15 cellular contexts compared by ENCODE assay signal in the genomic region with DNA sequence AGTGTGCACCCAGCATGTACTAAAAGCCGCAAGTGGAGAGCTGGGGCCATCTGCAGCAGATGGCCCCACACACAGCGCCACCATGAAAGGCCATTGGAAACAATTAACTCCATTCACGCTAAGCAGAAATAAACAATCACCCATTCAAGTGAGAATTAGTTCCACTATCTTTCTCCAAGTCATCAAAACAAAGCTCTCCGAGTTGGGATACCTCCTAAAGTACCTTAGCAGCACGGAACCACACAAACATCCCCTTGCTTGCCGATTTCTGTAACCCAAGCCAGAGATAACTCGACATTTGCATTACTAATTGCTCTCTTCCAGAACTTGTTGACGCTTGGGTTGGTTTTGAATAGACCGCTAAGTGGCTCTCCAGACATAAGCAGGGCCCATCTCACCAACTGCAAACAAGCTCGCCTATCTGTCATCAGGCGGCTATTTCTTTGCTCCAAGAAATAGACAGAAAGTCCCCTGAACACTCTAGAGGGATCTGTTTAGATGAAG.
DNase-seq lines count a peak whose midpoint lies in the region; ATAC-seq and TF ChIP-seq lines count a peak whose summit lies in the region.
"Had no signal": no experiment of that assay in that cellular context is flagged by ENCODE, and none has a peak within 500 bp of the region (broad histone marks: within the 10 kb centered on the region; RNA-seq: fewer than 3 reads in every experiment).

No MANE protein-coding gene starts in this region.

- no peak overlapping the region for H2AFZ ChIP-seq in GM23338

- H3K4me3 Mint-ChIP-seq in GM23338, result no peak overlapping the region
- H3K4me3 Mint-ChIP-seq: HFFc6, IgD-negative memory B cell had no signal

- DNase-seq in NCI-H1092 (lab: John Stamatoyannopoulos, UW) (peak; percentile 80), NCI-H2029 (lab: John Stamatoyannopoulos, UW) (peak; percentile 64), dorsolateral prefrontal cortex (peak in 1 of 10 donors; percentile 46), pons (ENCODE audit: low spot score) (peak; percentile 85), GM23338 (ENCODE audit: low spot score) (no peak)
- no peak for DNase-seq in stimulated activated CD4-positive, alpha-beta T cell treated with anti-CD3 and anti-CD28 coated beads, Interleukin-1b, Interleukin-23, amount 100 ng/mL, for 48 hours
- DNase-seq: DMS 273 treated with DMSO at 0.1 percent for 48 hours; HFFc6; mucosa of descending colon; stimulated activated CD4-positive, alpha-beta T cell treated with anti-CD3 and anti-CD28 coated beads, Interleukin-4, amount 100 ng/mL, for 4 hours had no signal

- no peaks in the 10 kb centered on the region for H3K4me1 ChIP-seq in GM23338 (ENCODE audit: insufficient read depth)
- H3K4me1 ChIP-seq: BLaER1, tibial nerve had no signal

- H3F3A ChIP-seq in GM23338 (replicated peaks; ENCODE audit: low read depth), result no peaks in the 10 kb centered on the region

- no peaks in the 10 kb centered on the region for H3K79me2 ChIP-seq in GM23338 (replicated peaks; ENCODE audit: insufficient read depth)

- ATAC-seq in HG03045 (IDR thresholded peaks at IDR 0.05; ENCODE audit: unreplicated experiment), result no peak
- ATAC-seq in GM23338, result no peak
- ATAC-seq: mucosa of descending colon had no signal

- no peaks in the 10 kb centered on the region for H3K36me3 ChIP-seq in GM23338 (ENCODE audit: insufficient read depth)
- H3K36me3 ChIP-seq: BLaER1, cardiac muscle cell, tibial nerve had no signal

- H3K27me3 ChIP-seq in dorsolateral prefrontal cortex (peaks cover 0 to 6% (median 0%) of the 10 kb centered on the region in 45 donors), GM23338 (ENCODE audit: insufficient read depth) (no peaks in the 10 kb centered on the region)
- H3K27me3 ChIP-seq: BLaER1, cardiac muscle cell, tibial nerve had no signal

- intact Hi-C loops in dorsolateral prefrontal cortex (cut with DNase I), result loop anchor here in 1 of 2 donors (5.0 kb wide), 1 partner anchor 67 kb away; no protein-coding TSS in a partner anchor

- H3K4me2 ChIP-seq in GM23338, result no peak overlapping the region
- H3K4me2 ChIP-seq: BLaER1 had no signal

- H3K4me1 Mint-ChIP-seq in GM23338, result no peaks in the 10 kb centered on the region
- H3K4me1 Mint-ChIP-seq: IgD-negative memory B cell had no signal

- H3K9me3 Mint-ChIP-seq in GM23338, result peaks cover 9% of the 10 kb centered on the region

- TF ChIP-seq CTCF in dorsolateral prefrontal cortex (IDR thresholded peaks at IDR 0.05 in 54 of 56, conservative IDR thresholded peaks at IDR 0.05 in 2 of 56; ENCODE audit: low read depth in 1 of 56, partially characterized antibody in 56 of 56) (peak in 19 of 56 donors; percentile 5 to 57 (median 28)), GM23338 (conservative IDR thresholded peaks at IDR 0.05; ENCODE audit: low read depth in 2 of 2) (no peak)

- H3K36me3 Mint-ChIP-seq in GM23338 (ENCODE audit: low read depth), result peaks cover 40% of the 10 kb centered on the region
- H3K36me3 Mint-ChIP-seq: IgD-negative memory B cell had no signal

- peak overlapping the region in 38 of 59 donors; percentile 4 to 58 (median 31) for H3K4me3 ChIP-seq in dorsolateral prefrontal cortex
- H3K4me3 ChIP-seq in GM23338, result no peak overlapping the region
- H3K4me3 ChIP-seq: BLaER1, cardiac muscle cell, mucosa of descending colon, tibial nerve had no signal

- H4K20me1 ChIP-seq in GM23338 (replicated peaks; ENCODE audit: insufficient read depth), result no peaks in the 10 kb centered on the region
- H4K20me1 ChIP-seq: BLaER1 had no signal

- H3K27me3 Mint-ChIP-seq in GM23338 (ENCODE audit: insufficient read depth, low read depth, poor library complexity), result peaks cover 5% of the 10 kb centered on the region
- H3K27me3 Mint-ChIP-seq: IgD-negative memory B cell had no signal

- H3K27ac ChIP-seq in dorsolateral prefrontal cortex (peak overlapping the region in 31 of 59 donors; percentile 11 to 84 (median 44)), GM23338 (ENCODE audit: low read depth) (no peak overlapping the region)
- H3K27ac ChIP-seq: BLaER1, cardiac muscle cell, tibial nerve had no signal

- H3K9me2 ChIP-seq in GM23338 (ENCODE audit: insufficient read depth), result no peaks in the 10 kb centered on the region

- H3K27ac Mint-ChIP-seq in GM23338, result no peak overlapping the region
- H3K27ac Mint-ChIP-seq: HFFc6, IgD-negative memory B cell had no signal

TF ChIP-seq in GM23338, 12 proteins besides CTCF, POLR2A, EP300 and RAD21:
- TF ChIP-seq POLR2AphosphoS5 (IDR thresholded peaks at IDR 0.05; ENCODE audit: low read depth), result no peak
- TF ChIP-seq NANOG (IDR thresholded peaks at IDR 0.05; ENCODE audit: borderline replicate concordance), result no peak
- TF ChIP-seq STAT1 (IDR thresholded peaks at IDR 0.05; ENCODE audit: unreplicated experiment), result no peak
- TF ChIP-seq, protein P1, sequence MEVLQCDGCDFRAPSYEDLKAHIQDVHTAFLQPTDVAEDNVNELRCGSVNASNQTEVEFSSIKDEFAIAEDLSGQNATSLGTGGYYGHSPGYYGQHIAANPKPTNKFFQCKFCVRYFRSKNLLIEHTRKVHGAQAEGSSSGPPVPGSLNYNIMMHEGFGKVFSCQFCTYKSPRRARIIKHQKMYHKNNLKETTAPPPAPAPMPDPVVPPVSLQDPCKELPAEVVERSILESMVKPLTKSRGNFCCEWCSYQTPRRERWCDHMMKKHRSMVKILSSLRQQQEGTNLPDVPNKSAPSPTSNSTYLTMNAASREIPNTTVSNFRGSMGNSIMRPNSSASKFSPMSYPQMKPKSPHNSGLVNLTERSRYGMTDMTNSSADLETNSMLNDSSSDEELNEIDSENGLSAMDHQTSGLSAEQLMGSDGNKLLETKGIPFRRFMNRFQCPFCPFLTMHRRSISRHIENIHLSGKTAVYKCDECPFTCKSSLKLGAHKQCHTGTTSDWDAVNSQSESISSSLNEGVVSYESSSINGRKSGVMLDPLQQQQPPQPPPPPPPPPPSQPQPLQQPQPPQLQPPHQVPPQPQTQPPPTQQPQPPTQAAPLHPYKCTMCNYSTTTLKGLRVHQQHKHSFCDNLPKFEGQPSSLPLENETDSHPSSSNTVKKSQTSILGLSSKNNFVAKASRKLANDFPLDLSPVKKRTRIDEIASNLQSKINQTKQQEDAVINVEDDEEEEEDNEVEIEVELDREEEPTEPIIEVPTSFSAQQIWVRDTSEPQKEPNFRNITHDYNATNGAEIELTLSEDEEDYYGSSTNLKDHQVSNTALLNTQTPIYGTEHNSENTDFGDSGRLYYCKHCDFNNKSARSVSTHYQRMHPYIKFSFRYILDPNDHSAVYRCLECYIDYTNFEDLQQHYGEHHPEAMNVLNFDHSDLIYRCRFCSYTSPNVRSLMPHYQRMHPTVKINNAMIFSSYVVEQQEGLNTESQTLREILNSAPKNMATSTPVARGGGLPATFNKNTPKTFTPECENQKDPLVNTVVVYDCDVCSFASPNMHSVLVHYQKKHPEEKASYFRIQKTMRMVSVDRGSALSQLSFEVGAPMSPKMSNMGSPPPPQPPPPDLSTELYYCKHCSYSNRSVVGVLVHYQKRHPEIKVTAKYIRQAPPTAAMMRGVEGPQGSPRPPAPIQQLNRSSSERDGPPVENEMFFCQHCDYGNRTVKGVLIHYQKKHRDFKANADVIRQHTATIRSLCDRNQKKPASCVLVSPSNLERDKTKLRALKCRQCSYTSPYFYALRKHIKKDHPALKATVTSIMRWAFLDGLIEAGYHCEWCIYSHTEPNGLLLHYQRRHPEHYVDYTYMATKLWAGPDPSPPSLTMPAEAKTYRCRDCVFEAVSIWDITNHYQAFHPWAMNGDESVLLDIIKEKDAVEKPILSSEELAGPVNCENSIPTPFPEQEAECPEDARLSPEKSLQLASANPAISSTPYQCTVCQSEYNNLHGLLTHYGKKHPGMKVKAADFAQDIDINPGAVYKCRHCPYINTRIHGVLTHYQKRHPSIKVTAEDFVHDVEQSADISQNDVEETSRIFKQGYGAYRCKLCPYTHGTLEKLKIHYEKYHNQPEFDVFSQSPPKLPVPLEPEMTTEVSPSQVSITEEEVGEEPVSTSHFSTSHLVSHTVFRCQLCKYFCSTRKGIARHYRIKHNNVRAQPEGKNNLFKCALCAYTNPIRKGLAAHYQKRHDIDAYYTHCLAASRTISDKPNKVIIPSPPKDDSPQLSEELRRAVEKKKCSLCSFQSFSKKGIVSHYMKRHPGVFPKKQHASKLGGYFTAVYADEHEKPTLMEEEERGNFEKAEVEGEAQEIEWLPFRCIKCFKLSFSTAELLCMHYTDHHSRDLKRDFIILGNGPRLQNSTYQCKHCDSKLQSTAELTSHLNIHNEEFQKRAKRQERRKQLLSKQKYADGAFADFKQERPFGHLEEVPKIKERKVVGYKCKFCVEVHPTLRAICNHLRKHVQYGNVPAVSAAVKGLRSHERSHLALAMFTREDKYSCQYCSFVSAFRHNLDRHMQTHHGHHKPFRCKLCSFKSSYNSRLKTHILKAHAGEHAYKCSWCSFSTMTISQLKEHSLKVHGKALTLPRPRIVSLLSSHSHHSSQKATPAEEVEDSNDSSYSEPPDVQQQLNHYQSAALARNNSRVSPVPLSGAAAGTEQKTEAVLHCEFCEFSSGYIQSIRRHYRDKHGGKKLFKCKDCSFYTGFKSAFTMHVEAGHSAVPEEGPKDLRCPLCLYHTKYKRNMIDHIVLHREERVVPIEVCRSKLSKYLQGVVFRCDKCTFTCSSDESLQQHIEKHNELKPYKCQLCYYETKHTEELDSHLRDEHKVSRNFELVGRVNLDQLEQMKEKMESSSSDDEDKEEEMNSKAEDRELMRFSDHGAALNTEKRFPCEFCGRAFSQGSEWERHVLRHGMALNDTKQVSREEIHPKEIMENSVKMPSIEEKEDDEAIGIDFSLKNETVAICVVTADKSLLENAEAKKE (CRISPR knock-in tag; IDR thresholded peaks at IDR 0.05), result no peak

Comparison
In these comparisons a context has a peak if more than half of its experiments do, and no peak if none do; other contexts are left out.
1. DNase-seq: peak in NCI-H1092 (single experiment), NCI-H2029 (single experiment) and pons (single experiment); none in GM23338 (single experiment) and stimulated activated CD4-positive, alpha-beta T cell treated with anti-CD3 and anti-CD28 coated beads, Interleukin-1b, Interleukin-23, amount 100 ng/mL, for 48 hours (single experiment).